Comparison of ENCODE assay signal across 8 cellular contexts in genomic region chr19:2819540-2820111, GRCh38. TPM values are rescaled to one million over a fixed set of nuclear protein-coding genes. Genes with fewer than 3 reads are reported as not detected.
DNase-seq lines count a peak whose midpoint lies in the region; ATAC-seq and TF ChIP-seq lines count a peak whose summit lies in the region.

ZNF554 (plus strand) TSS chr19:2819868; CDS start chr19:2820072, 204 bp downstream.

- TF ChIP-seq POLR2A in GM15510 (IDR thresholded peaks at IDR 0.05; ENCODE audit: borderline replicate concordance, extremely low read depth, insufficient read length) (peak; percentile 65), vagina (IDR thresholded peaks at IDR 0.05) (no peak)

- no peaks in the 10 kb centered on the region for H3K36me3 Mint-ChIP-seq in T-helper 17 cell (ENCODE audit: low read depth)

- TF ChIP-seq CTCF in ascending aorta (IDR thresholded peaks at IDR 0.05) (peak; percentile 97 to 98 (median 97)), vagina (IDR thresholded peaks at IDR 0.05) (peak; percentile 95 to 99 (median 96))

- intact Hi-C loops in ascending aorta (cut with DNase I) (loop anchor here (1.0 kb wide), 2 partner anchors 22 to 34 kb away; partner anchors contain the start of genes THOP1 and ZNF555), vagina (cut with DNase I) (no loop called here)

- H3K27ac Mint-ChIP-seq in T-helper 17 cell: no peak within 1 kb of the TSS

- peak within 1 kb of the TSS; percentile 97 to 98 for H3K4me3 ChIP-seq in ascending aorta
- peak within 1 kb of the TSS; percentile 61 to 98 for H3K4me3 ChIP-seq in vagina

- H3K9me3 ChIP-seq in T-helper 17 cell (ENCODE audit: control insufficient read depth, low read length, poor library complexity, severe bottlenecking) (no peaks in the 10 kb centered on the region), ascending aorta (no peaks in the 10 kb centered on the region), vagina (no peaks in the 10 kb centered on the region)

- H3K4me1 Mint-ChIP-seq in T-helper 17 cell: peaks cover 9% of the 10 kb centered on the region

- H3K4me1 ChIP-seq in ascending aorta (peaks cover 3 to 10% of the 10 kb centered on the region in 2 donors), vagina (peaks cover 13% of the 10 kb centered on the region)

- no peaks in the 10 kb centered on the region for H3K27me3 ChIP-seq in ascending aorta
- no peaks in the 10 kb centered on the region for H3K27me3 ChIP-seq in vagina

- H3K36me3 ChIP-seq in ascending aorta (peaks cover 0 to 3% of the 10 kb centered on the region in 2 donors), vagina (peaks cover 0 to 6% of the 10 kb centered on the region in 2 donors)

- H3K27me3 Mint-ChIP-seq in T-helper 17 cell: no peaks in the 10 kb centered on the region

- peak; percentile 76 for DNase-seq in NCI-H1694 treated with DMSO at 0.1 percent for 48 hours (lab: John Stamatoyannopoulos, UW)
- DNase-seq in T-helper 17 cell: peak; percentile 97 to 100 (median 99)
- DNase-seq in ascending aorta (ENCODE audit: low spot score in 2 of 2): peak; percentile 79 to 98
- peak; percentile 96 for DNase-seq in hepatic stellate cell (ENCODE audit: low spot score)
- peak; percentile 92 for DNase-seq in putamen (ENCODE audit: low spot score)
- peak in 1 of 2 donors; percentile 89 for DNase-seq in vagina (ENCODE audit: extremely low spot score in 2 of 2)

- H3K27ac ChIP-seq in ascending aorta (peak within 1 kb of the TSS in 1 of 2 donors; percentile 29), vagina (peak within 1 kb of the TSS; percentile 64)

- peak within 1 kb of the TSS; percentile 88 for H3K4me3 Mint-ChIP-seq in T-helper 17 cell

- ATAC-seq in HG02938 (IDR thresholded peaks at IDR 0.05; ENCODE audit: unreplicated experiment) (peak; percentile 84), T-helper 17 cell (peak; percentile 100)

RNA-seq across cellular contexts. Expression of gene ZNF554, which starts in this region (rescaled TPM):
- total RNA-seq in T-helper 17 cell: 1 to 10 TPM; 3.0 to 3.2 TPM
- total RNA-seq in ascending aorta: 1.1 TPM
- 6.9 TPM for total RNA-seq in vagina
